Comparison of ENCODE assay signal across 19 cellular contexts in the genomic region with DNA sequence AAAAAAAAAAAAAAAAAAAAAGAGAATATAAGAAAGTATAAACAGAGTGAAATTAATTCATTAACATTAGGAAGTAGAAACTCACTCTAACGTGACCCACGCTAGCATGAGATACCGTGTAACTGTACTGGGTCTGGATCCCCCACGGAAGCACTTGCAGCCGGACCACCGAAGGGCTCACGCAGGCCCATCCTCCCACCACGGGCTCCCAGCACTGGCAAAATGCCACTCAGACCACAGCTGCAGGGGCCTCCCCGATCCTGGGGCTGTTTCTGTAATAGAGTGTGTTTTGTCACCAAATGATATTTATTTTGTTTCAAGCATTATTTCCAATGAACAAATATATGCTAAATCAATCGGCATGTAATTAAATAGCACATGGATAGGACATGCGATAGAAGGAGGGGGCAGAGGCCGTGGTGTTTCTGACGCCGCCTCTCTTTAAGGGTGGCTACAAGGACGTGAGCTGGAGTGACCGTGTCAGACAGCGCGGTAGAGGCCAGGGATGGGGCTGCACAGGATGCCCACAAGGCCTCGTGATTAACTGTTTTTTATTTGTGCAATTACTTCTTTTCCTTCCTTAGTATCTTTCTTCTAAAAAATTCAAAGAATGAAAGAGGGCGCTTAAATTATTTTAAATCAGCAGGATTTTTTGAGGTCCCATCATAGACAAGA.
A peak's percentile ranks its signal among the peaks of the same experiment; 100 is the strongest.
DNase-seq lines count a peak whose midpoint lies in the region; ATAC-seq and TF ChIP-seq lines count a peak whose summit lies in the region.
"Had no signal": no experiment of that assay in that cellular context is flagged by ENCODE, and none has a peak within 500 bp of the region (broad histone marks: within the 10 kb centered on the region; RNA-seq: fewer than 3 reads in every experiment).

No MANE protein-coding gene starts in this region.

- H3K27me3 Mint-ChIP-seq in neural crest cell (ENCODE audit: low read depth): no peaks in the 10 kb centered on the region
- H3K27me3 Mint-ChIP-seq in activated T-helper 2 cell treated with anti-CD3 and anti-CD28 coated beads, Interferon-gamma antibody, Interleukin-2, Interleukin-4, amounts not matched to agents 10 μg/mL and 5 μg/mL and 100 μg/mL, durations not matched to agents 14 hours and 24 hours and 36 hours (ENCODE audit: low read depth): no peaks in the 10 kb centered on the region
- H3K27me3 Mint-ChIP-seq: CD4-positive, alpha-beta memory T cell had no signal

- H3K4me1 Mint-ChIP-seq in neural crest cell: peaks cover 8% of the 10 kb centered on the region
- H3K4me1 Mint-ChIP-seq in activated T-helper 2 cell treated with anti-CD3 and anti-CD28 coated beads, Interferon-gamma antibody, Interleukin-2, Interleukin-4, amounts not matched to agents 10 μg/mL and 5 μg/mL and 100 μg/mL, durations not matched to agents 14 hours and 24 hours and 36 hours (ENCODE audit: low read depth): no peaks in the 10 kb centered on the region
- H3K4me1 Mint-ChIP-seq: CD4-positive, alpha-beta memory T cell had no signal

- ATAC-seq in GM21360 (IDR thresholded peaks at IDR 0.05; ENCODE audit: unreplicated experiment): no peak
- ATAC-seq: HCT116 had no signal

- DNase-seq in Peyer's patch: peak in 2 of 3 donors; percentile 16 to 37
- peak; percentile 41 for DNase-seq in coronary artery (ENCODE audit: low spot score)
- DNase-seq in neural crest cell (ENCODE audit: low read depth, low spot score): no peak
- peak; percentile 9 to 44 for DNase-seq in tibial artery
- DNase-seq in effector memory CD4-positive, alpha-beta T cell: no peak
- no peak for DNase-seq in activated T-helper 2 cell treated with anti-CD3 and anti-CD28 coated beads, Interferon-gamma antibody, Interleukin-2, Interleukin-4, amounts not matched to agents 10 μg/mL and 5 μg/mL and 100 μg/mL, durations not matched to agents 14 hours and 24 hours and 36 hours (ENCODE audit: low spot score)
- DNase-seq: C1 segment of cervical spinal cord; CD4-positive, alpha-beta memory T cell; COR-L47; KBM-7; MG63; NCI-H1417; NCI-H1694; NCI-H2227 treated with DMSO at 0.1 percent for 48 hours; NCI-H526 treated with DMSO at 0.1 percent for 48 hours; SHP77 had no signal

- H3K4me3 ChIP-seq in Peyer's patch (no peak overlapping the region), coronary artery (no peak overlapping the region), tibial artery (no peak overlapping the region)
- H3K4me3 ChIP-seq in effector memory CD4-positive, alpha-beta T cell (ENCODE audit: insufficient read depth, low read depth, low read length, poor library complexity, severe bottlenecking): no peak overlapping the region
- H3K4me3 ChIP-seq: MG63 had no signal

- intact Hi-C loops in tibial artery (cut with DNase I; ENCODE audit: low total_unique reads): no loop called here
- intact Hi-C loops in activated T-helper 2 cell treated with anti-CD3 and anti-CD28 coated beads, Interferon-gamma antibody, Interleukin-2, Interleukin-4, amounts not matched to agents 10 μg/mL and 5 μg/mL and 100 μg/mL, durations not matched to agents 14 hours and 24 hours and 36 hours (cut with micrococcal nuclease): no loop called here

- H3K36me3 Mint-ChIP-seq in neural crest cell (ENCODE audit: low read depth): no peaks in the 10 kb centered on the region
- H3K36me3 Mint-ChIP-seq in activated T-helper 2 cell treated with anti-CD3 and anti-CD28 coated beads, Interferon-gamma antibody, Interleukin-2, Interleukin-4, amounts not matched to agents 10 μg/mL and 5 μg/mL and 100 μg/mL, durations not matched to agents 14 hours and 24 hours and 36 hours (ENCODE audit: low read depth): no peaks in the 10 kb centered on the region
- H3K36me3 Mint-ChIP-seq: CD4-positive, alpha-beta memory T cell had no signal

- TF ChIP-seq POLR2A in Peyer's patch (IDR thresholded peaks at IDR 0.05): no peak

- no peak overlapping the region for H3K4me3 Mint-ChIP-seq in neural crest cell
- H3K4me3 Mint-ChIP-seq in activated T-helper 2 cell treated with anti-CD3 and anti-CD28 coated beads, Interferon-gamma antibody, Interleukin-2, Interleukin-4, amounts not matched to agents 10 μg/mL and 5 μg/mL and 100 μg/mL, durations not matched to agents 14 hours and 24 hours and 36 hours (ENCODE audit: low read depth): no peak overlapping the region
- H3K4me3 Mint-ChIP-seq: CD4-positive, alpha-beta memory T cell had no signal

- no peaks in the 10 kb centered on the region for H3K9me3 ChIP-seq in Peyer's patch
- no peaks in the 10 kb centered on the region for H3K9me3 ChIP-seq in tibial artery
- H3K9me3 ChIP-seq in effector memory CD4-positive, alpha-beta T cell (ENCODE audit: control insufficient read depth, low read length): no peaks in the 10 kb centered on the region
- H3K9me3 ChIP-seq: MG63 had no signal

- H3K27me3 ChIP-seq in Peyer's patch (no peaks in the 10 kb centered on the region), tibial artery (peaks cover 0 to 14% of the 10 kb centered on the region in 2 donors)
- H3K27me3 ChIP-seq in effector memory CD4-positive, alpha-beta T cell (replicated peaks; ENCODE audit: control insufficient read depth, insufficient read depth, low read length, poor library complexity, severe bottlenecking): no peaks in the 10 kb centered on the region
- H3K27me3 ChIP-seq: MG63 had no signal

- TF ChIP-seq CTCF in Peyer's patch (IDR thresholded peaks at IDR 0.05): no peak
- no peak for TF ChIP-seq CTCF in coronary artery (IDR thresholded peaks at IDR 0.05)
- TF ChIP-seq CTCF in neural crest cell (conservative IDR thresholded peaks at IDR 0.05): no peak
- TF ChIP-seq CTCF in tibial artery (IDR thresholded peaks at IDR 0.05): no peak

- H3K27ac Mint-ChIP-seq in neural crest cell (ENCODE audit: unreplicated experiment): peak overlapping the region; percentile 12
- no peak overlapping the region for H3K27ac Mint-ChIP-seq in activated T-helper 2 cell treated with anti-CD3 and anti-CD28 coated beads, Interferon-gamma antibody, Interleukin-2, Interleukin-4, amounts not matched to agents 10 μg/mL and 5 μg/mL and 100 μg/mL, durations not matched to agents 14 hours and 24 hours and 36 hours

- H3K9me3 Mint-ChIP-seq in neural crest cell: no peaks in the 10 kb centered on the region
- no peaks in the 10 kb centered on the region for H3K9me3 Mint-ChIP-seq in activated T-helper 2 cell treated with anti-CD3 and anti-CD28 coated beads, Interferon-gamma antibody, Interleukin-2, Interleukin-4, amounts not matched to agents 10 μg/mL and 5 μg/mL and 100 μg/mL, durations not matched to agents 14 hours and 24 hours and 36 hours
- H3K9me3 Mint-ChIP-seq: CD4-positive, alpha-beta memory T cell had no signal

- H3K4me1 ChIP-seq in Peyer's patch: peaks cover 0 to 7% (median 0%) of the 10 kb centered on the region in 4 donors
- peaks cover 0 to 11% (median 6%) of the 10 kb centered on the region in 4 donors for H3K4me1 ChIP-seq in tibial artery
- H3K4me1 ChIP-seq in effector memory CD4-positive, alpha-beta T cell (ENCODE audit: control insufficient read depth, insufficient read depth, low read length, poor library complexity, severe bottlenecking): no peaks in the 10 kb centered on the region

- H3K36me3 ChIP-seq in Peyer's patch (no peaks in the 10 kb centered on the region), tibial artery (no peaks in the 10 kb centered on the region)
- no peaks in the 10 kb centered on the region for H3K36me3 ChIP-seq in effector memory CD4-positive, alpha-beta T cell (ENCODE audit: control insufficient read depth, insufficient read depth, low read length)
- H3K36me3 ChIP-seq: MG63 had no signal

- H3K27ac ChIP-seq in Peyer's patch: no peak overlapping the region
- no peak overlapping the region for H3K27ac ChIP-seq in coronary artery
- no peak overlapping the region for H3K27ac ChIP-seq in tibial artery
- H3K27ac ChIP-seq in effector memory CD4-positive, alpha-beta T cell (ENCODE audit: insufficient read depth, low read length, poor library complexity, severe bottlenecking): no peak overlapping the region
- H3K27ac ChIP-seq: RWPE1 had no signal

Comparison
In these comparisons a context has a peak if more than half of its experiments do, and no peak if none do; other contexts are left out.
1. DNase-seq: peak in Peyer's patch (2 of 3), coronary artery (single experiment) and tibial artery (2 of 2); none in neural crest cell (single experiment), effector memory CD4-positive, alpha-beta T cell (0 of 3) and activated T-helper 2 cell treated with anti-CD3 and anti-CD28 coated beads, Interferon-gamma antibody, Interleukin-2, Interleukin-4, amounts not matched to agents 10 μg/mL and 5 μg/mL and 100 μg/mL, durations not matched to agents 14 hours and 24 hours and 36 hours (single experiment).